In the genomic region with DNA sequence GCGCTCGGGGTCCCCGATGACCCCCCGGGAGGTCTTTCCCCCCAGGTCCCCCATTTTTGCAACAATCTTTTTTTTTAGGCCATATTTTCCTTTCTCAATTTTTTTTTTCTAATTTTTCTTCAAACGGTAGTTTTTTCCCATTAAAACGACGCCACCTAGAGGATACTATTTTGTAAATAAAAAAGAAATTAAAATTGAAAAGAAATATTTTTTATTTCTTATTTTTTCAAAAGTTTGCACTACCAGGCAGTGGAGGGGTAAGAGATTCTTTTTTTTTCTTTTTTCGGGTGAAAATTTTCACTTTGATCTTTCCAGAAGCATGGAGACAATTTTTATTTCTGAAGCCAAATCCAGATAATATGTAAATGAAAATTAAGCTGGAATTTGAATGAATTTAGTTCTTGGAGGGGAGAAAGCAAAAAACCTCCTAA, we compare ENCODE assay signal across 8 cellular contexts. TPM values are rescaled to one million over a fixed set of nuclear protein-coding genes. Genes with fewer than 3 reads are reported as not detected.
DNase-seq lines count a peak whose midpoint lies in the region; ATAC-seq and TF ChIP-seq lines count a peak whose summit lies in the region.

No MANE protein-coding gene starts in this region.

- H3K27ac ChIP-seq in RWPE2 (ENCODE audit: poor library complexity, severe bottlenecking), result peak overlapping the region; percentile 52
- peak overlapping the region; percentile 65 to 78 (median 68) for H3K27ac ChIP-seq in esophagus muscularis mucosa (replicated peaks in 1 of 4)
- H3K27ac ChIP-seq in ovary, result peak overlapping the region; percentile 69 to 90

- DNase-seq in activated naive CD4-positive, alpha-beta T cell treated with anti-CD3 and anti-CD28 coated beads, Interleukin-2, amount 10 ng/mL, durations not matched to agents 7 days and 5 days, result no peak
- DNase-seq in activated naive CD4-positive, alpha-beta T cell treated with Interleukin-2 at 50 U/mL for 16 hours, result no peak
- no peak for DNase-seq in RWPE2 (ENCODE audit: low spot score)
- no peak for DNase-seq in esophagus muscularis mucosa (ENCODE audit: extremely low spot score)
- no peak for DNase-seq in ovary
- no peak for DNase-seq in stimulated activated CD4-positive, alpha-beta T cell treated with anti-CD3 and anti-CD28 coated beads, Interleukin-1b, Interleukin-23, amount 100 ng/mL, for 48 hours

- H3K36me3 Mint-ChIP-seq in activated naive CD4-positive, alpha-beta T cell treated with anti-CD3 and anti-CD28 coated beads, Interleukin-2, amount 10 ng/mL, durations not matched to agents 7 days and 5 days, result no peaks in the 10 kb centered on the region

- TF ChIP-seq CTCF in RWPE2 (IDR thresholded peaks at IDR 0.05; ENCODE audit: poor library complexity, severe bottlenecking) (peak; percentile 83), esophagus muscularis mucosa (IDR thresholded peaks at IDR 0.05) (peak; percentile 26 to 50 (median 49)), ovary (IDR thresholded peaks at IDR 0.05) (peak in 2 of 3 donors; percentile 12 to 21)

- H3K36me3 ChIP-seq in RWPE2 (ENCODE audit: low read depth) (no peaks in the 10 kb centered on the region), esophagus muscularis mucosa (no peaks in the 10 kb centered on the region), ovary (no peaks in the 10 kb centered on the region)

- H3K4me3 ChIP-seq in RWPE2 (ENCODE audit: severe bottlenecking) (peak overlapping the region; percentile 95), esophagus muscularis mucosa (peak overlapping the region; percentile 83 to 96 (median 90)), ovary (peak overlapping the region; percentile 96)

- CTCF ChIA-PET in activated naive CD4-positive, alpha-beta T cell treated with anti-CD3 and anti-CD28 coated beads, Interleukin-2, amount 10 ng/mL, durations not matched to agents 7 days and 5 days (lab: Charles Lee), result interaction anchor here (0.7 to 1.5 kb wide), 6 partner anchors 9 to 195 kb away, joined by 3 to 6 read pairs (median 4); no protein-coding TSS in a partner anchor

- H3K27me3 ChIP-seq in RWPE2 (ENCODE audit: insufficient read depth, poor library complexity, severe bottlenecking) (no peaks in the 10 kb centered on the region), esophagus muscularis mucosa (no peaks in the 10 kb centered on the region), ovary (no peaks in the 10 kb centered on the region)

- peaks cover 6% of the 10 kb centered on the region for H3K4me1 Mint-ChIP-seq in activated naive CD4-positive, alpha-beta T cell treated with anti-CD3 and anti-CD28 coated beads, Interleukin-2, amount 10 ng/mL, durations not matched to agents 7 days and 5 days

- TF ChIP-seq POLR2A in esophagus muscularis mucosa (IDR thresholded peaks at IDR 0.05; ENCODE audit: low read depth), result no peak
- no peak for TF ChIP-seq POLR2A in ovary (IDR thresholded peaks at IDR 0.05)

- H3K4me1 ChIP-seq in RWPE2 (ENCODE audit: insufficient read depth, poor library complexity, severe bottlenecking) (peaks cover 25% of the 10 kb centered on the region), esophagus muscularis mucosa (peaks cover 4 to 18% (median 11%) of the 10 kb centered on the region in 4 donors), ovary (ENCODE audit: insufficient read depth) (peaks cover 10% of the 10 kb centered on the region)

- no peak for ATAC-seq in RWPE2 (ENCODE audit: low read depth)
- no peak for ATAC-seq in GM21360 (IDR thresholded peaks at IDR 0.05; ENCODE audit: unreplicated experiment)
- ATAC-seq in HG03520 (IDR thresholded peaks at IDR 0.05; ENCODE audit: unreplicated experiment), result no peak

- H3K4me3 Mint-ChIP-seq in activated naive CD4-positive, alpha-beta T cell treated with anti-CD3 and anti-CD28 coated beads, Interleukin-2, amount 10 ng/mL, durations not matched to agents 7 days and 5 days, result peak overlapping the region; percentile 79

- H3K9me3 ChIP-seq in RWPE2 (ENCODE audit: severe bottlenecking), result no peaks in the 10 kb centered on the region
- H3K9me3 ChIP-seq in esophagus muscularis mucosa, result no peaks in the 10 kb centered on the region
- no peaks in the 10 kb centered on the region for H3K9me3 ChIP-seq in ovary

- H3K27ac Mint-ChIP-seq in activated naive CD4-positive, alpha-beta T cell treated with anti-CD3 and anti-CD28 coated beads, Interleukin-2, amount 10 ng/mL, durations not matched to agents 7 days and 5 days, result no peak overlapping the region

- intact Hi-C loops in esophagus muscularis mucosa (cut with DNase I) (loop anchor here (2.0 to 10.0 kb wide), 2 partner anchors 70 to 192 kb away; no protein-coding TSS in a partner anchor), ovary (cut with DNase I) (loop anchor here (5.0 to 10.0 kb wide), 2 partner anchors 70 to 72 kb away; no protein-coding TSS in a partner anchor)

- TF ChIP-seq EP300 in esophagus muscularis mucosa (IDR thresholded peaks at IDR 0.05), result no peak
- TF ChIP-seq EP300 in ovary (IDR thresholded peaks at IDR 0.05), result no peak

- no peaks in the 10 kb centered on the region for H3K9me3 Mint-ChIP-seq in activated naive CD4-positive, alpha-beta T cell treated with anti-CD3 and anti-CD28 coated beads, Interleukin-2, amount 10 ng/mL, durations not matched to agents 7 days and 5 days

- peaks cover 56% of the 10 kb centered on the region for H3K27me3 Mint-ChIP-seq in activated naive CD4-positive, alpha-beta T cell treated with anti-CD3 and anti-CD28 coated beads, Interleukin-2, amount 10 ng/mL, durations not matched to agents 7 days and 5 days

- 3% methylated on average over 8 of the region's 8 CpGs for WGBS in esophagus muscularis mucosa
- 0 to 1% (median 1%) methylated on average over 8 of the region's 8 CpGs for WGBS in ovary, 3 donors

RNA-seq across cellular contexts. Expression of a gene that starts 0.7 kb away (rescaled TPM):
- total RNA-seq in esophagus muscularis mucosa, result 1 to 10 TPM; 1.2 to 4.5 (median 2.6) TPM
- 10 to 100 TPM in 5 of 7 donors, 1 to 10 TPM in 2; 8.2 to 28.9 (median 22.0) TPM for total RNA-seq in ovary
- polyA plus RNA-seq in ovary, result 10 to 100 TPM in 1 of 2 donors, 1 to 10 TPM in 1; 9.4 to 12.0 TPM

Comparison
In these comparisons a context has a peak if more than half of its experiments do, and no peak if none do; other contexts are left out.
1. CTCF ChIP-seq: peak in every context shown above with its lines; median percentile 83 in RWPE2; 49 in esophagus muscularis mucosa; 16 in ovary.